Comparison of ENCODE assay signal across 26 cellular contexts in genomic region chr7:115227473-115228235, GRCh38.
"Had no signal": no experiment of that assay in that cellular context is flagged by ENCODE, and none has a peak within 500 bp of the region (broad histone marks: within the 10 kb centered on the region; RNA-seq: fewer than 3 reads in every experiment).

No MANE protein-coding gene starts in this region.

- DNase-seq: activated B cell treated with CpG ODN at 0.5 μM for 24 hours; activated CD4-positive, alpha-beta T cell treated with anti-CD3 and anti-CD28 coated beads for 1 hour; activated CD4-positive, alpha-beta T cell treated with anti-CD3 and anti-CD28 coated beads, Interleukin-2, amount 10 ng/mL, durations not matched to agents 24 days and 14 days; activated CD4-positive, alpha-beta T cell treated with anti-CD3 and anti-CD28 coated beads, Interleukin-2, amount 50 U/mL, for 48 hours; activated CD8-positive, alpha-beta memory T cell treated with anti-CD3 and anti-CD28 coated beads for 24 hours; activated gamma-delta T cell; activated naive CD4-positive, alpha-beta T cell treated with anti-CD3 and anti-CD28 coated beads for 36 hours; activated T-cell treated with anti-CD3 and anti-CD28 coated beads, Interleukin-2, amount 50 U/mL, for 4 hours; amygdala; brain microvascular endothelial cell; MG63; MV-4-11; NCI-H1092 treated with DMSO at 0.1 percent for 48 hours; NCI-H1417 treated with DMSO at 0.1 percent for 48 hours; NCI-H1694; NCI-H2029; NCI-H2107; NCI-H345; NCI-H510A; NCI-H526 treated with DMSO at 0.1 percent for 48 hours; NCI-H82; Peyer's patch; SHP77 treated with DMSO at 0.1 percent for 48 hours; T-helper 9 cell had no signal

- ATAC-seq: activated T-cell treated with anti-CD3 and anti-CD28 coated beads, Interleukin-2, amount 50 U/mL, for 4 hours; activated T-helper 17 cell treated with anti-CD3 and anti-CD28 coated beads, Interleukin-2, amount 50 U/mL, for 72 hours had no signal

- H3K27ac ChIP-seq: brain microvascular endothelial cell, cardiac muscle cell, Peyer's patch had no signal
